Comparison of ENCODE assay signal across 1 cellular context in the genomic region with DNA sequence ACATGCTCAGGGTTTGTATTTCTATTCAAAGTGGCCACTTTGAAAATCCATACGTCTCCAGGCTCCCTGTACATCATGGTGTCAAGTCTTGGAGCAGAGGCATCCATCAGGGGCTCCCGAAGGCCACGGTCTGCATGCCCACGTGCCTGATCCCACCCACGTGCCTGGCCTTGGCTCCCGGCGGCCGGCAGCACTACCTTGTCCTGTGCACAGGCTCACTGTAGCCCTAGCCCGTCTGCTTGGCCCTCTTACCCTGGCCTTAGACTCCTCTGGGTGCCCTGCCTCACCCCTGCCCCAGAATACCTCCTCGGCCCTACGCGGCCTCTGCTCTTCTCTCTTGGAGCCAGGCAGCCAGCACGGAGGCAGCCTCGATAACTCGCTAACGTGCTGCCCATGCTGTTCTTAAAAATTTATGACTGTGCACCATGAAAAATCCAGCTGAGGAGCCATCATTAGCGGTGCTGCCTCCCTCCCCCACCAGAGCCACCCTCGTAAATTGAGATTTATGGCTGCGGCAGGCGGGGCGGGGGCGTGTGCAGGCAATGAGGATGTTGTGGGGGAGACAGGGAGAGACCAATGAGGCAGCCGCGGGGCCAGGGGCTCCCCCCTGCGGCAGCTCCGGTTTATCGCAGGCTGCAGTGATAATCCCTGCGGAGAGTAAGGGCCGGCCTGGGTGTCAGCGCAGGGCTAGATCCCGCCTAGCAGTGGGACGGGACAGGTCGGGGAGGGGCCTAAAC.
TF ChIP-seq lines count a peak whose summit lies in the region.

No MANE protein-coding gene starts in this region.

TF ChIP-seq in K562, 482 proteins besides CTCF, POLR2A, EP300 and RAD21 (continued from another document and continues in another):
- TF ChIP-seq, protein P1, sequence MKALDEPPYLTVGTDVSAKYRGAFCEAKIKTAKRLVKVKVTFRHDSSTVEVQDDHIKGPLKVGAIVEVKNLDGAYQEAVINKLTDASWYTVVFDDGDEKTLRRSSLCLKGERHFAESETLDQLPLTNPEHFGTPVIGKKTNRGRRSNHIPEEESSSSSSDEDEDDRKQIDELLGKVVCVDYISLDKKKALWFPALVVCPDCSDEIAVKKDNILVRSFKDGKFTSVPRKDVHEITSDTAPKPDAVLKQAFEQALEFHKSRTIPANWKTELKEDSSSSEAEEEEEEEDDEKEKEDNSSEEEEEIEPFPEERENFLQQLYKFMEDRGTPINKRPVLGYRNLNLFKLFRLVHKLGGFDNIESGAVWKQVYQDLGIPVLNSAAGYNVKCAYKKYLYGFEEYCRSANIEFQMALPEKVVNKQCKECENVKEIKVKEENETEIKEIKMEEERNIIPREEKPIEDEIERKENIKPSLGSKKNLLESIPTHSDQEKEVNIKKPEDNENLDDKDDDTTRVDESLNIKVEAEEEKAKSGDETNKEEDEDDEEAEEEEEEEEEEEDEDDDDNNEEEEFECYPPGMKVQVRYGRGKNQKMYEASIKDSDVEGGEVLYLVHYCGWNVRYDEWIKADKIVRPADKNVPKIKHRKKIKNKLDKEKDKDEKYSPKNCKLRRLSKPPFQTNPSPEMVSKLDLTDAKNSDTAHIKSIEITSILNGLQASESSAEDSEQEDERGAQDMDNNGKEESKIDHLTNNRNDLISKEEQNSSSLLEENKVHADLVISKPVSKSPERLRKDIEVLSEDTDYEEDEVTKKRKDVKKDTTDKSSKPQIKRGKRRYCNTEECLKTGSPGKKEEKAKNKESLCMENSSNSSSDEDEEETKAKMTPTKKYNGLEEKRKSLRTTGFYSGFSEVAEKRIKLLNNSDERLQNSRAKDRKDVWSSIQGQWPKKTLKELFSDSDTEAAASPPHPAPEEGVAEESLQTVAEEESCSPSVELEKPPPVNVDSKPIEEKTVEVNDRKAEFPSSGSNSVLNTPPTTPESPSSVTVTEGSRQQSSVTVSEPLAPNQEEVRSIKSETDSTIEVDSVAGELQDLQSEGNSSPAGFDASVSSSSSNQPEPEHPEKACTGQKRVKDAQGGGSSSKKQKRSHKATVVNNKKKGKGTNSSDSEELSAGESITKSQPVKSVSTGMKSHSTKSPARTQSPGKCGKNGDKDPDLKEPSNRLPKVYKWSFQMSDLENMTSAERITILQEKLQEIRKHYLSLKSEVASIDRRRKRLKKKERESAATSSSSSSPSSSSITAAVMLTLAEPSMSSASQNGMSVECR (CRISPR knock-in tag; IDR thresholded peaks at IDR 0.05), result no peak
- TF ChIP-seq, protein P2, sequence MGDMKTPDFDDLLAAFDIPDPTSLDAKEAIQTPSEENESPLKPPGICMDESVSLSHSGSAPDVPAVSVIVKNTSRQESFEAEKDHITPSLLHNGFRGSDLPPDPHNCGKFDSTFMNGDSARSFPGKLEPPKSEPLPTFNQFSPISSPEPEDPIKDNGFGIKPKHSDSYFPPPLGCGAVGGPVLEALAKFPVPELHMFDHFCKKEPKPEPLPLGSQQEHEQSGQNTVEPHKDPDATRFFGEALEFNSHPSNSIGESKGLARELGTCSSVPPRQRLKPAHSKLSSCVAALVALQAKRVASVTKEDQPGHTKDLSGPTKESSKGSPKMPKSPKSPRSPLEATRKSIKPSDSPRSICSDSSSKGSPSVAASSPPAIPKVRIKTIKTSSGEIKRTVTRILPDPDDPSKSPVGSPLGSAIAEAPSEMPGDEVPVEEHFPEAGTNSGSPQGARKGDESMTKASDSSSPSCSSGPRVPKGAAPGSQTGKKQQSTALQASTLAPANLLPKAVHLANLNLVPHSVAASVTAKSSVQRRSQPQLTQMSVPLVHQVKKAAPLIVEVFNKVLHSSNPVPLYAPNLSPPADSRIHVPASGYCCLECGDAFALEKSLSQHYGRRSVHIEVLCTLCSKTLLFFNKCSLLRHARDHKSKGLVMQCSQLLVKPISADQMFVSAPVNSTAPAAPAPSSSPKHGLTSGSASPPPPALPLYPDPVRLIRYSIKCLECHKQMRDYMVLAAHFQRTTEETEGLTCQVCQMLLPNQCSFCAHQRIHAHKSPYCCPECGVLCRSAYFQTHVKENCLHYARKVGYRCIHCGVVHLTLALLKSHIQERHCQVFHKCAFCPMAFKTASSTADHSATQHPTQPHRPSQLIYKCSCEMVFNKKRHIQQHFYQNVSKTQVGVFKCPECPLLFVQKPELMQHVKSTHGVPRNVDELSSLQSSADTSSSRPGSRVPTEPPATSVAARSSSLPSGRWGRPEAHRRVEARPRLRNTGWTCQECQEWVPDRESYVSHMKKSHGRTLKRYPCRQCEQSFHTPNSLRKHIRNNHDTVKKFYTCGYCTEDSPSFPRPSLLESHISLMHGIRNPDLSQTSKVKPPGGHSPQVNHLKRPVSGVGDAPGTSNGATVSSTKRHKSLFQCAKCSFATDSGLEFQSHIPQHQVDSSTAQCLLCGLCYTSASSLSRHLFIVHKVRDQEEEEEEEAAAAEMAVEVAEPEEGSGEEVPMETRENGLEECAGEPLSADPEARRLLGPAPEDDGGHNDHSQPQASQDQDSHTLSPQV (IDR thresholded peaks at IDR 0.05), result no peak
- TF ChIP-seq ZNF77 (CRISPR knock-in tag; IDR thresholded peaks at IDR 0.05) (no peak), ARID1B (IDR thresholded peaks at IDR 0.05) (peak; percentile 58), ZNF175 (CRISPR knock-in tag; IDR thresholded peaks at IDR 0.05; ENCODE audit: low read depth) (no peak), THRAP3 (IDR thresholded peaks at IDR 0.05; ENCODE audit: borderline replicate concordance) (no peak), NR1H2 (CRISPR knock-in tag; IDR thresholded peaks at IDR 0.05) (no peak), RBM17 (IDR thresholded peaks at IDR 0.05; ENCODE audit: borderline replicate concordance, low read depth, low read length) (no peak), RHOXF2B (CRISPR knock-in tag; conservative IDR thresholded peaks at IDR 0.05) (no peak), ZNF197 (CRISPR knock-in tag; IDR thresholded peaks at IDR 0.05; ENCODE audit: low read depth) (no peak), FOXJ2 (tag; IDR thresholded peaks at IDR 0.05) (no peak), SAP30 (IDR thresholded peaks at IDR 0.05; ENCODE audit: borderline replicate concordance, insufficient read depth, low read depth, low read length, poor library complexity, severe bottlenecking) (no peak), ARHGAP35 (IDR thresholded peaks at IDR 0.05; ENCODE audit: partially characterized antibody) (no peak), ZZZ3 (IDR thresholded peaks at IDR 0.05) (no peak), TAL1 (IDR thresholded peaks at IDR 0.05) (no peak), SIN3A (IDR thresholded peaks at IDR 0.05; ENCODE audit: borderline replicate concordance in 2 of 2, control insufficient read depth in 1 of 2, low read depth in 2 of 2, low read length in 2 of 2) (no peak), ZNF75A (CRISPR knock-in tag; IDR thresholded peaks at IDR 0.05) (no peak), FOXM1 (IDR thresholded peaks at IDR 0.05; ENCODE audit: low read depth) (no peak), FOXM1 (CRISPR knock-in tag; IDR thresholded peaks at IDR 0.05; ENCODE audit: low read depth) (no peak), SMC3 (conservative IDR thresholded peaks at IDR 0.05; ENCODE audit: insufficient read depth, low read depth, low read length) (peak; percentile 65), JUND (IDR thresholded peaks at IDR 0.05; ENCODE audit: borderline replicate concordance, low read depth, low read length) (0 out of 2 replicates have a peak, but pooled peaks have one; percentile 30), JUND (tag; IDR thresholded peaks at IDR 0.05; ENCODE audit: borderline replicate concordance, low read depth, low read length) (no peak; the same call in 2 of the 3 replicates), SNRNP70 (optimal IDR thresholded peaks at IDR 0.05; ENCODE audit: low read depth, low read length) (no peak), ZNF785 (CRISPR knock-in tag; IDR thresholded peaks at IDR 0.05) (no peak), MCM7 (IDR thresholded peaks at IDR 0.05) (no peak), KLF16 (IDR thresholded peaks at IDR 0.05) (peak; percentile 87), FOXA1 (IDR thresholded peaks at IDR 0.05; ENCODE audit: borderline replicate concordance) (no peak), KDM4B (IDR thresholded peaks at IDR 0.05; ENCODE audit: borderline replicate concordance in 2 of 2, low read depth in 1 of 2) (no peak), ZNF561 (CRISPR knock-in tag; conservative IDR thresholded peaks at IDR 0.05) (no peak)
- TF ChIP-seq, protein P3, sequence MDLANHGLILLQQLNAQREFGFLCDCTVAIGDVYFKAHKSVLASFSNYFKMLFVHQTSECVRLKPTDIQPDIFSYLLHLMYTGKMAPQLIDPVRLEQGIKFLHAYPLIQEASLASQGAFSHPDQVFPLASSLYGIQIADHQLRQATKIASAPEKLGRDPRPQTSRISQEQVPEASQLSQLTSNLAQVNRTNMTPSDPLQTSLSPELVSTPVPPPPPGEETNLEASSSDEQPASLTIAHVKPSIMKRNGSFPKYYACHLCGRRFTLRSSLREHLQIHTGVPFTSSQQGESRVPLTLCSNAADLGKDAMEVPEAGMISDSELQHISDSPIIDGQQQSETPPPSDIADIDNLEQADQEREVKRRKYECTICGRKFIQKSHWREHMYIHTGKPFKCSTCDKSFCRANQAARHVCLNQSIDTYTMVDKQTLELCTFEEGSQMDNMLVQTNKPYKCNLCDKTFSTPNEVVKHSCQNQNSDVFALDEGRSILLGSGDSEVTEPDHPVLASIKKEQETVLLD (IDR thresholded peaks at IDR 0.05), result no peak
- TF ChIP-seq, protein P4, sequence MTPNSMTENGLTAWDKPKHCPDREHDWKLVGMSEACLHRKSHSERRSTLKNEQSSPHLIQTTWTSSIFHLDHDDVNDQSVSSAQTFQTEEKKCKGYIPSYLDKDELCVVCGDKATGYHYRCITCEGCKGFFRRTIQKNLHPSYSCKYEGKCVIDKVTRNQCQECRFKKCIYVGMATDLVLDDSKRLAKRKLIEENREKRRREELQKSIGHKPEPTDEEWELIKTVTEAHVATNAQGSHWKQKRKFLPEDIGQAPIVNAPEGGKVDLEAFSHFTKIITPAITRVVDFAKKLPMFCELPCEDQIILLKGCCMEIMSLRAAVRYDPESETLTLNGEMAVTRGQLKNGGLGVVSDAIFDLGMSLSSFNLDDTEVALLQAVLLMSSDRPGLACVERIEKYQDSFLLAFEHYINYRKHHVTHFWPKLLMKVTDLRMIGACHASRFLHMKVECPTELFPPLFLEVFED (CRISPR knock-in tag; conservative IDR thresholded peaks at IDR 0.05), result no peak
- TF ChIP-seq, protein P5, sequence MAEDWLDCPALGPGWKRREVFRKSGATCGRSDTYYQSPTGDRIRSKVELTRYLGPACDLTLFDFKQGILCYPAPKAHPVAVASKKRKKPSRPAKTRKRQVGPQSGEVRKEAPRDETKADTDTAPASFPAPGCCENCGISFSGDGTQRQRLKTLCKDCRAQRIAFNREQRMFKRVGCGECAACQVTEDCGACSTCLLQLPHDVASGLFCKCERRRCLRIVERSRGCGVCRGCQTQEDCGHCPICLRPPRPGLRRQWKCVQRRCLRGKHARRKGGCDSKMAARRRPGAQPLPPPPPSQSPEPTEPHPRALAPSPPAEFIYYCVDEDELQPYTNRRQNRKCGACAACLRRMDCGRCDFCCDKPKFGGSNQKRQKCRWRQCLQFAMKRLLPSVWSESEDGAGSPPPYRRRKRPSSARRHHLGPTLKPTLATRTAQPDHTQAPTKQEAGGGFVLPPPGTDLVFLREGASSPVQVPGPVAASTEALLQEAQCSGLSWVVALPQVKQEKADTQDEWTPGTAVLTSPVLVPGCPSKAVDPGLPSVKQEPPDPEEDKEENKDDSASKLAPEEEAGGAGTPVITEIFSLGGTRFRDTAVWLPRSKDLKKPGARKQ (CRISPR knock-in tag; IDR thresholded peaks at IDR 0.05), result no peak
- TF ChIP-seq, protein P6, sequence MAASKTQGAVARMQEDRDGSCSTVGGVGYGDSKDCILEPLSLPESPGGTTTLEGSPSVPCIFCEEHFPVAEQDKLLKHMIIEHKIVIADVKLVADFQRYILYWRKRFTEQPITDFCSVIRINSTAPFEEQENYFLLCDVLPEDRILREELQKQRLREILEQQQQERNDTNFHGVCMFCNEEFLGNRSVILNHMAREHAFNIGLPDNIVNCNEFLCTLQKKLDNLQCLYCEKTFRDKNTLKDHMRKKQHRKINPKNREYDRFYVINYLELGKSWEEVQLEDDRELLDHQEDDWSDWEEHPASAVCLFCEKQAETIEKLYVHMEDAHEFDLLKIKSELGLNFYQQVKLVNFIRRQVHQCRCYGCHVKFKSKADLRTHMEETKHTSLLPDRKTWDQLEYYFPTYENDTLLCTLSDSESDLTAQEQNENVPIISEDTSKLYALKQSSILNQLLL (CRISPR knock-in tag; IDR thresholded peaks at IDR 0.05; ENCODE audit: borderline replicate concordance), result no peak
- TF ChIP-seq, protein P7, sequence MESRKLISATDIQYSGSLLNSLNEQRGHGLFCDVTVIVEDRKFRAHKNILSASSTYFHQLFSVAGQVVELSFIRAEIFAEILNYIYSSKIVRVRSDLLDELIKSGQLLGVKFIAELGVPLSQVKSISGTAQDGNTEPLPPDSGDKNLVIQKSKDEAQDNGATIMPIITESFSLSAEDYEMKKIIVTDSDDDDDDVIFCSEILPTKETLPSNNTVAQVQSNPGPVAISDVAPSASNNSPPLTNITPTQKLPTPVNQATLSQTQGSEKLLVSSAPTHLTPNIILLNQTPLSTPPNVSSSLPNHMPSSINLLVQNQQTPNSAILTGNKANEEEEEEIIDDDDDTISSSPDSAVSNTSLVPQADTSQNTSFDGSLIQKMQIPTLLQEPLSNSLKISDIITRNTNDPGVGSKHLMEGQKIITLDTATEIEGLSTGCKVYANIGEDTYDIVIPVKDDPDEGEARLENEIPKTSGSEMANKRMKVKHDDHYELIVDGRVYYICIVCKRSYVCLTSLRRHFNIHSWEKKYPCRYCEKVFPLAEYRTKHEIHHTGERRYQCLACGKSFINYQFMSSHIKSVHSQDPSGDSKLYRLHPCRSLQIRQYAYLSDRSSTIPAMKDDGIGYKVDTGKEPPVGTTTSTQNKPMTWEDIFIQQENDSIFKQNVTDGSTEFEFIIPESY (CRISPR knock-in tag; IDR thresholded peaks at IDR 0.05), result peak; percentile 51; the same call in 1 of the 2 replicates
